In the genomic region with DNA sequence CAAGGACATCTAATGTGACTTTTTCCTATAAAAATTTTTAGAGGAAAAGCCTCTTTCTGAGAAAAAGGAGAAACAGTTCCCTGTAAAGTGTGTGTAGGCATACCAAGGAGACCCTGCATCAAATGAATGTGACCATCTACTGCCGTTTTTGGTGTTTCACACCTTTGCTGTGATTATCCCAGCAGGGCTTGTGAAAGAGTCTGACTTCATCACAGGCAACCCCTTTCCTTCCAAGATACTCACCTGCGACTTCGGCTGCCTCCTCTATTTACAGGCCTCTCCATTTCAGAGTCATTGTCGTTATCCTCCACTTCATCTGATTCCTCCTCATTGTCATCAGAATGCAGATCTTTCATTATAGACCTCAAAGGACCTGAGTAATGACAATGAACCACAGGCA, we compare ENCODE assay signal across 20 cellular contexts.
"Had no signal": no experiment of that assay in that cellular context is flagged by ENCODE, and none has a peak within 500 bp of the region (broad histone marks: within the 10 kb centered on the region; RNA-seq: fewer than 3 reads in every experiment).

No MANE protein-coding gene starts in this region.

- H3K36me3 ChIP-seq: brain microvascular endothelial cell, gastrocnemius medialis had no signal

- H3K27me3 Mint-ChIP-seq: activated CD4-positive, alpha-beta memory T cell treated with anti-CD3 and anti-CD28 coated beads for 36 hours; central memory CD8-positive, alpha-beta T cell had no signal

- H3K4me3 Mint-ChIP-seq: activated CD4-positive, alpha-beta memory T cell treated with anti-CD3 and anti-CD28 coated beads for 36 hours; activated T-cell treated with anti-CD3 and anti-CD28 coated beads, Interleukin-2, amount 50 U/mL, for 4 hours; central memory CD8-positive, alpha-beta T cell; mesothelial cell of epicardium; WTC11 had no signal

- H3K9me3 ChIP-seq: gastrocnemius medialis, spleen had no signal

- ATAC-seq: activated T-cell treated with anti-CD3 and anti-CD28 coated beads, Interleukin-2, amount 50 U/mL, for 4 hours; gastrocnemius medialis; left lobe of liver; WTC11 had no signal

- H3K9me3 Mint-ChIP-seq: activated CD4-positive, alpha-beta memory T cell treated with anti-CD3 and anti-CD28 coated beads for 36 hours; activated T-cell treated with anti-CD3 and anti-CD28 coated beads, Interleukin-2, amount 50 U/mL, for 4 hours; central memory CD8-positive, alpha-beta T cell had no signal

- H3K27ac Mint-ChIP-seq: activated CD4-positive, alpha-beta memory T cell treated with anti-CD3 and anti-CD28 coated beads for 36 hours; WTC11 had no signal

- H3K4me3 ChIP-seq: coronary artery, gastrocnemius medialis, lung, spleen had no signal

- DNase-seq: activated CD4-positive, alpha-beta memory T cell treated with anti-CD3 and anti-CD28 coated beads for 36 hours; activated CD4-positive, alpha-beta T cell treated with anti-CD3 and anti-CD28 coated beads for 4 hours; activated effector memory CD4-positive, alpha-beta T cell treated with Interleukin-2 at 50 U/mL for 16 hours; activated T-cell treated with anti-CD3 and anti-CD28 coated beads, Interleukin-2, amount 50 U/mL, for 4 hours; anterior cingulate cortex; brain microvascular endothelial cell; gastrocnemius medialis; head of caudate nucleus; kidney; occipital lobe; retina; spleen; stimulated activated CD8-positive, alpha-beta memory T cell treated with anti-CD3 and anti-CD28 coated beads, Interleukin-4, amount 100 ng/mL, for 48 hours; stimulated activated naive CD4-positive, alpha-beta T cell had no signal

- H3K27ac ChIP-seq: brain microvascular endothelial cell, coronary artery, gastrocnemius medialis, spleen had no signal

- H3K27me3 ChIP-seq: brain microvascular endothelial cell, gastrocnemius medialis, spleen had no signal

- H3K36me3 Mint-ChIP-seq: WTC11 had no signal
